In genomic region chr22:38132136-38132535, GRCh38 we compare ENCODE assay signal across 22 cellular contexts. TPM values are rescaled to one million over a fixed set of nuclear protein-coding genes. Genes with fewer than 3 reads are reported as not detected.
"Had no signal": no experiment of that assay in that cellular context is flagged by ENCODE, and none has a peak within 500 bp of the region (broad histone marks: within the 10 kb centered on the region; RNA-seq: fewer than 3 reads in every experiment).

No MANE protein-coding gene starts in this region.

- H3K79me2 ChIP-seq: parathyroid adenoma had no signal

- ATAC-seq: effector memory CD8-positive, alpha-beta T cell; left colon; naive thymus-derived CD8-positive, alpha-beta T cell; psoas muscle had no signal

- DNase-seq: cerebellar nuclear complex; effector memory CD8-positive, alpha-beta T cell; gastrocnemius medialis; glutamatergic neuron; immature natural killer cell; left colon; mesendoderm; naive thymus-derived CD8-positive, alpha-beta T cell; nucleus accumbens; psoas muscle; retina; small intestine; stimulated activated CD4-positive, alpha-beta T cell treated with anti-CD3 and anti-CD28 coated beads, Interleukin-2, amount 100 ng/mL, for 48 hours; stimulated activated naive CD4-positive, alpha-beta T cell treated with Interleukin-2 at 50 U/mL for 16 hours; thyroid gland had no signal

- H2AFZ ChIP-seq: parathyroid adenoma had no signal

- H3K4me1 ChIP-seq: gastrocnemius medialis, parathyroid adenoma, psoas muscle, thyroid gland, vagina had no signal

- H3K4me3 ChIP-seq: esophagus muscularis mucosa, gastrocnemius medialis, psoas muscle, thyroid gland, vagina had no signal

- H3K9me3 ChIP-seq: esophagus muscularis mucosa, gastrocnemius medialis, psoas muscle, thyroid gland, vagina had no signal

- H3K27ac ChIP-seq: epithelial cell of prostate, esophagus muscularis mucosa, gastrocnemius medialis, parathyroid adenoma, psoas muscle, thyroid gland, vagina had no signal

- H3K36me3 ChIP-seq: thyroid gland had no signal

- H3K27me3 ChIP-seq: esophagus muscularis mucosa, gastrocnemius medialis, thyroid gland, vagina had no signal

RNA-seq across cellular contexts. Expression of gene BAIAP2L2, which starts 21.7 kb away (rescaled TPM):
- total RNA-seq: vagina had no signal

RNA-seq across cellular contexts. Expression of gene SLC16A8, which starts 48.2 kb away (rescaled TPM):
- total RNA-seq: fibroblast of villous mesenchyme; left colon; liver; mononuclear cell; naive thymus-derived CD8-positive, alpha-beta T cell had no signal
